ENCODE assay signal across 17 cellular contexts in the genomic region with DNA sequence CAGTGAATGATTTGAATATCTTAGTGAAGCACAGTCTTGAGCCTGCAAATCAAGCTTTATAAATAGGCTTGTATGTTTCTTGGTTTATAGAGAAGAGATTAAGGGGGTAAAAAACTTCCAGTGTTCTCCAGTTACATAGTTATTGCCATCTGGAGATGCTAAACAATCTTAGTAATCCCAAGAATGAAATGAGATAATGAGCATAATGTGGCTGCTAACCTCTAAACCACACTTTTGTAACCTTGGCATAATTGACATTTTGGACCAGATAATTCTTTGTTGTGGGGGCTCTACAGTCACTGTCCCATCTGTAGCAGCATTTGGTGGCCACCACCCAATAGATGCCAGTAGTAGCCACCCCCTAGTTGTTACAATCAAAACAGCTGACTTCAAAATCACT.
A peak's percentile ranks its signal among the peaks of the same experiment; 100 is the strongest.
DNase-seq lines count a peak whose midpoint lies in the region; ATAC-seq and TF ChIP-seq lines count a peak whose summit lies in the region.
"Had no signal": no experiment of that assay in that cellular context is flagged by ENCODE, and none has a peak within 500 bp of the region (broad histone marks: within the 10 kb centered on the region; RNA-seq: fewer than 3 reads in every experiment).

No MANE protein-coding gene starts in this region.

- H3K4me3 ChIP-seq in SJCRH30 (no peak overlapping the region), fibroblast of lung (replicated peaks in 1 of 4; ENCODE audit: control extremely low read depth in 1 of 4, insufficient read depth in 1 of 4, low read depth in 3 of 4, low read length in 4 of 4) (no peak overlapping the region)
- H3K4me3 ChIP-seq: cardiac muscle cell, psoas muscle had no signal

- H3K4me1 ChIP-seq in SJCRH30: peaks cover 25% of the 10 kb centered on the region
- H3K4me1 ChIP-seq in fibroblast of lung (ENCODE audit: control insufficient read depth, extremely low read depth, insufficient read depth, low read length): no peaks in the 10 kb centered on the region
- H3K4me1 ChIP-seq: psoas muscle had no signal

- peak overlapping the region; percentile 14 for H3K27ac ChIP-seq in SJCRH30
- H3K27ac ChIP-seq in fibroblast of lung (ENCODE audit: insufficient read depth, low read length): no peak overlapping the region
- H3K27ac ChIP-seq: cardiac muscle cell, psoas muscle had no signal

- H3K27me3 ChIP-seq in SJCRH30 (no peaks in the 10 kb centered on the region), fibroblast of lung (ENCODE audit: control insufficient read depth, insufficient read depth, low read length) (no peaks in the 10 kb centered on the region)
- H3K27me3 ChIP-seq: cardiac muscle cell had no signal

- no peak overlapping the region for H2AFZ ChIP-seq in fibroblast of lung (ENCODE audit: low read length)

- TF ChIP-seq CTCF in fibroblast of lung (conservative IDR thresholded peaks at IDR 0.05 in 1 of 2, IDR thresholded peaks at IDR 0.05 in 1 of 2; ENCODE audit: low read depth in 1 of 2, low read length in 2 of 2): no peak

- no peak overlapping the region for H3K4me2 ChIP-seq in fibroblast of lung (ENCODE audit: extremely low read depth, insufficient read depth, low read length)

- H3K9ac ChIP-seq in fibroblast of lung (ENCODE audit: insufficient read depth, low read length): no peak overlapping the region

- H3K36me3 ChIP-seq in SJCRH30 (no peaks in the 10 kb centered on the region), fibroblast of lung (ENCODE audit: control insufficient read depth, insufficient read depth, low read length) (no peaks in the 10 kb centered on the region)
- H3K36me3 ChIP-seq: cardiac muscle cell had no signal

- H3K79me2 ChIP-seq in fibroblast of lung (ENCODE audit: control insufficient read depth, insufficient read depth, low read length): no peaks in the 10 kb centered on the region

- peak; percentile 72 for DNase-seq in NCI-H2171 treated with DMSO at 0.1 percent for 48 hours (lab: John Stamatoyannopoulos, UW)
- DNase-seq in NCI-H2171 (lab: John Stamatoyannopoulos, UW): no peak
- peak; percentile 27 to 43 for DNase-seq in SJCRH30
- DNase-seq in fibroblast of lung (ENCODE audit: low read depth in 2 of 2): peak; percentile 12 to 86
- DNase-seq in ecto neural progenitor cell (ENCODE audit: low spot score): no peak
- no peak for DNase-seq in D341Med (ENCODE audit: low spot score)
- DNase-seq in NCI-H146 treated with DMSO at 0.1 percent for 48 hours (lab: John Stamatoyannopoulos, UW; ENCODE audit: unreplicated experiment): no peak
- DNase-seq: 8988T; CD4-positive, CD25-positive, alpha-beta regulatory T cell; NCI-H187 treated with DMSO at 0.1 percent for 48 hours; NCI-H446 treated with DMSO at 0.1 percent for 48 hours; psoas muscle; Right ventricle myocardium superior; T-helper 17 cell had no signal

- H3K9me3 ChIP-seq in SJCRH30 (replicated peaks) (no peaks in the 10 kb centered on the region), fibroblast of lung (ENCODE audit: control insufficient read depth, insufficient read depth, low read depth, low read length) (no peaks in the 10 kb centered on the region)
- H3K9me3 ChIP-seq: psoas muscle had no signal

- no peaks in the 10 kb centered on the region for H4K20me1 ChIP-seq in fibroblast of lung (ENCODE audit: control insufficient read depth, extremely low read depth, insufficient read depth, low read length)

- ATAC-seq in GM21447 (IDR thresholded peaks at IDR 0.05; ENCODE audit: unreplicated experiment): no peak
- ATAC-seq: esophagus mucosa, psoas muscle, T-helper 17 cell had no signal

Comparison
In these comparisons a context has a peak if more than half of its experiments do, and no peak if none do; other contexts are left out.
1. DNase-seq: peak in NCI-H2171 treated with DMSO at 0.1 percent for 48 hours (single experiment), SJCRH30 (2 of 2) and fibroblast of lung (2 of 2); none in NCI-H2171 (single experiment), ecto neural progenitor cell (single experiment), D341Med (single experiment) and NCI-H146 treated with DMSO at 0.1 percent for 48 hours (single experiment).